In the genomic region with DNA sequence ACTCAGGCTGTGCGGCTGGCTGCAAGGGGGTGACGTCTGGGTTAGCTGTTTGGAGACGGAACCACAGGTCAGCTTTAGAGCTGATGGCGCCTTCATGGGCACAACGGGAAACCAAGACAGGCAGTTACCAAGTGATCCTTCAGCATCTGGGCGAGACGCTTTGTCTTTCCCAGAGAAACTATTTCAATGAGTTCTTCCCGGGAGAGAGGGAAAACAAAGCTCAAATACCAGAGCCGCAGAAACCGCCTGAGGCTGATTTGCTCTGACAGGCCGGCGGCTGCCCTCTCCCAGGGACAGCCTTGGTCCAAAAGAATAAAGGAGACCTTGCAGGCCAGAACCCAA, we compare ENCODE assay signal across 21 cellular contexts.
DNase-seq lines count a peak whose midpoint lies in the region; ATAC-seq, FAIRE-seq and TF ChIP-seq lines count a peak whose summit lies in the region.
"Had no signal": no experiment of that assay in that cellular context is flagged by ENCODE, and none has a peak within 500 bp of the region (broad histone marks: within the 10 kb centered on the region; RNA-seq: fewer than 3 reads in every experiment).

No MANE protein-coding gene starts in this region.

- FAIRE-seq in HTR-8/SVneo (lab: Jason Lieb, UNC), result no peak
- FAIRE-seq: A549 had no signal

- peaks cover 35% of the 10 kb centered on the region for H3K4me1 ChIP-seq in adipocyte (ENCODE audit: control insufficient read depth, insufficient read depth, low read length)

- H3K4me3 ChIP-seq in adipocyte (ENCODE audit: low read length), result no peak overlapping the region
- H3K4me3 ChIP-seq: A549, lower lobe of right lung, tibial nerve had no signal

- H3K27me3 ChIP-seq in adipocyte (replicated peaks; ENCODE audit: control insufficient read depth, insufficient read depth, low read length), result no peaks in the 10 kb centered on the region
- H3K27me3 ChIP-seq: tibial nerve had no signal

- H3K4me1 Mint-ChIP-seq in CD14-positive monocyte (peaks cover 61% of the 10 kb centered on the region), nephron (peaks cover 41% of the 10 kb centered on the region)

- intact Hi-C loops in CD14-positive monocyte (cut with micrococcal nuclease), result loop anchor here in 1 of 2 donors (10.0 kb wide), 1 partner anchor 120 kb away; the partner anchor contains the start of gene ATP1A1

- DNase-seq in CD14-positive monocyte (ENCODE audit: low spot score) (no peak), adipocyte (ENCODE audit: low read depth) (peak; percentile 75), fibroblast of gingiva (ENCODE audit: low read depth) (peak; percentile 22), COLO829 (ENCODE audit: low spot score) (no peak), HTR-8/SVneo (ENCODE audit: insufficient read length, low spot score) (no peak)
- DNase-seq: activated naive CD4-positive, alpha-beta T cell treated with anti-CD3 and anti-CD28 coated beads for 36 hours; activated T-cell treated with anti-CD3 and anti-CD28 coated beads for 4 hours; lower lobe of right lung; naive thymus-derived CD8-positive, alpha-beta T cell; NCI-H2029; NCI-H510A treated with DMSO at 0.1 percent for 48 hours; Right ventricle myocardium superior; stimulated activated CD4-positive, alpha-beta T cell treated with anti-CD3 and anti-CD28 coated beads, Interleukin-15, amount 100 ng/mL, for 24 hours had no signal

- H3K4me3 Mint-ChIP-seq in CD14-positive monocyte (no peak overlapping the region), nephron (no peak overlapping the region)
- H3K4me3 Mint-ChIP-seq: activated naive CD4-positive, alpha-beta T cell treated with anti-CD3 and anti-CD28 coated beads for 36 hours; dendritic cell treated with granulocyte-macrophage colony-stimulating factor and Interleukin-4, amounts not matched to agents 40 ng/mL and 50 ng/mL, for 4 days; naive thymus-derived CD8-positive, alpha-beta T cell; stimulated activated memory B cell treated with anti-CD40 and anti-IgM and Interleukin-4, amounts not matched to agents 10 μg/mL and 1 μg/mL and 100 μg/mL, for 72 hours had no signal

- H3K36me3 Mint-ChIP-seq in CD14-positive monocyte, result peaks cover 0 to 16% of the 10 kb centered on the region in 2 donors
- no peaks in the 10 kb centered on the region for H3K36me3 Mint-ChIP-seq in nephron (ENCODE audit: low read depth)
- H3K36me3 Mint-ChIP-seq: naive thymus-derived CD8-positive, alpha-beta T cell had no signal

- peaks cover 0 to 3% (median 0%) of the 10 kb centered on the region in 7 donors for H3K9me3 Mint-ChIP-seq in CD14-positive monocyte
- no peaks in the 10 kb centered on the region for H3K9me3 Mint-ChIP-seq in nephron
- H3K9me3 Mint-ChIP-seq: activated naive CD4-positive, alpha-beta T cell treated with anti-CD3 and anti-CD28 coated beads for 36 hours; dendritic cell treated with granulocyte-macrophage colony-stimulating factor and Interleukin-4, amounts not matched to agents 40 ng/mL and 50 ng/mL, for 4 days; naive thymus-derived CD8-positive, alpha-beta T cell; stimulated activated memory B cell treated with anti-CD40 and anti-IgM and Interleukin-4, amounts not matched to agents 10 μg/mL and 1 μg/mL and 100 μg/mL, for 72 hours had no signal

- no peaks in the 10 kb centered on the region for H3K36me3 ChIP-seq in adipocyte (ENCODE audit: control insufficient read depth, insufficient read depth, low read length, severe bottlenecking)
- H3K36me3 ChIP-seq: lower lobe of right lung, tibial nerve had no signal

- peak overlapping the region in 5 of 7 donors; percentile 15 to 70 (median 38) for H3K27ac Mint-ChIP-seq in CD14-positive monocyte
- peak overlapping the region; percentile 69 to 88 (median 74) for H3K27ac Mint-ChIP-seq in nephron
- H3K27ac Mint-ChIP-seq: activated naive CD4-positive, alpha-beta T cell treated with anti-CD3 and anti-CD28 coated beads for 36 hours; stimulated activated memory B cell treated with anti-CD40 and anti-IgM and Interleukin-4, amounts not matched to agents 10 μg/mL and 1 μg/mL and 100 μg/mL, for 72 hours had no signal

- no peak for ATAC-seq in HG02870 (IDR thresholded peaks at IDR 0.05; ENCODE audit: unreplicated experiment)
- ATAC-seq in HG03025 (IDR thresholded peaks at IDR 0.05; ENCODE audit: low FRiP score, unreplicated experiment), result no peak
- ATAC-seq: A549; esophagus mucosa; lower lobe of right lung; naive thymus-derived CD8-positive, alpha-beta T cell; stimulated activated memory B cell treated with anti-CD40 and anti-IgM and Interleukin-4, amounts not matched to agents 10 μg/mL and 1 μg/mL and 100 μg/mL, for 72 hours had no signal

- H3K9ac ChIP-seq in adipocyte (ENCODE audit: low read length), result no peak overlapping the region

- H3K9me3 ChIP-seq in adipocyte (ENCODE audit: control insufficient read depth, low read length), result no peaks in the 10 kb centered on the region
- H3K9me3 ChIP-seq: A549, lower lobe of right lung, tibial nerve had no signal

- H3K27me3 Mint-ChIP-seq in CD14-positive monocyte (ENCODE audit: low read depth in 3 of 3), result peaks cover 0 to 2% (median 0%) of the 10 kb centered on the region in 3 donors
- H3K27me3 Mint-ChIP-seq in nephron (ENCODE audit: low read depth), result no peaks in the 10 kb centered on the region
- H3K27me3 Mint-ChIP-seq: dendritic cell treated with granulocyte-macrophage colony-stimulating factor and Interleukin-4, amounts not matched to agents 40 ng/mL and 50 ng/mL, for 4 days; naive thymus-derived CD8-positive, alpha-beta T cell; stimulated activated memory B cell treated with anti-CD40 and anti-IgM and Interleukin-4, amounts not matched to agents 10 μg/mL and 1 μg/mL and 100 μg/mL, for 72 hours had no signal

- TF ChIP-seq CTCF in CD14-positive monocyte (IDR thresholded peaks at IDR 0.05), result no peak
- no peak for TF ChIP-seq CTCF in nephron (IDR thresholded peaks at IDR 0.05; ENCODE audit: unreplicated experiment in 3 of 3)

Comparison
In these comparisons a context has a peak if more than half of its experiments do, and no peak if none do; other contexts are left out.
1. DNase-seq: peak in adipocyte (single experiment) and fibroblast of gingiva (single experiment); none in CD14-positive monocyte (single experiment), COLO829 (single experiment) and HTR-8/SVneo (single experiment).